In the genomic region with DNA sequence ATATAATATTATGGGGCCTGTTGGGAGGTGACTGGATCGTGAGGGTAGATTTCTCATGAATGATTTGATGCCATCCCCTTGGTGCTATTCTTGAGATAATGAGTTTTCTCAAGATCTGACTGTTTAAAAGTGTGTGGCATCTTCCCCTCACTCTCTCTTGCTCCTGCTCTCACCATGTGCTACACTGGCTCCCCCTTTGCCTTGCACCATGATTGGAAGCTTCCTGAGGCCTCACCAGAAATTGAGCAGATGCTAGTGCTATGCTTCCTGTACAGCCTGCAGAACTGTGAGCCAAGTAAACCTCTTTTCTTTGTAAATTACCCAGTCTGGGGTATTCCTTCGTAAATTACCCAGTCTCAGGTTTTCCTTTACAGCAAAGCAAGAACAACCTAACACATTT, we compare ENCODE assay signal across 3 cellular contexts.
"Had no signal": no experiment of that assay in that cellular context is flagged by ENCODE, and none has a peak within 500 bp of the region (broad histone marks: within the 10 kb centered on the region; RNA-seq: fewer than 3 reads in every experiment).

No MANE protein-coding gene starts in this region.

- DNase-seq: GDM1, GF-D8 had no signal

- ATAC-seq: GM12878 had no signal

- H3K4me3 ChIP-seq: GM12878 had no signal
